Comparison of ENCODE assay signal across 15 cellular contexts in the genomic region with DNA sequence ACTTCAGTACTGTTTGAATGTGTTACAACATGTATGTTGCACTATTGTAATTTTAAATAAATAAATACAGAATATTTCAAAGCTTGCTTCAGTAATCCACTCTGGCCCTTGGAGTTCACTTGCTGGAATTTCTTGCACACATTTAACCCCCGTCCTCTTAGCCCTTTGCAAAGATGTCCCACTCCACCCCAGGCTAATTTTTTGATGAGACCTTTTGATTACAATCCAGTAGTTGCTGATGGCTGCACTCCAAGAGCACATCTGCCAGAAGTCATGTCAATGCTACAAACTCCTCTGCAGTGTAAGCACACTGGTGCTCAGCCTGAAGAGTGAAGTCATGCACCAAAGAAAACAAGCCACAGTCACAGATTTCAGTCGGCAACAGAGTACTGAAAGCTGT. TPM values are rescaled to one million over a fixed set of nuclear protein-coding genes. Genes with fewer than 3 reads are reported as not detected.
"Had no signal": no experiment of that assay in that cellular context is flagged by ENCODE, and none has a peak within 500 bp of the region (broad histone marks: within the 10 kb centered on the region; RNA-seq: fewer than 3 reads in every experiment).

No MANE protein-coding gene starts in this region.

- H3K4me3 ChIP-seq: heart right ventricle, left ventricle myocardium inferior, ovary had no signal

- H3K27me3 ChIP-seq: heart right ventricle, ovary had no signal

- DNase-seq: activated CD4-positive, alpha-beta T cell treated with anti-CD3 and anti-CD28 coated beads for 4 hours; activated CD8-positive, alpha-beta T cell treated with anti-CD3 and anti-CD28 coated beads, Interleukin-2, amount 10 ng/mL, durations not matched to agents 7 days and 5 days; activated naive CD4-positive, alpha-beta T cell treated with Interleukin-2 at 50 U/mL for 16 hours; caudate nucleus; cortex of kidney; effector memory CD4-positive, alpha-beta T cell; heart right ventricle; kidney; left ventricle myocardium inferior; nephron progenitor cell; ovary; stimulated activated CD4-positive, alpha-beta T cell treated with anti-CD3 and anti-CD28 coated beads, Interleukin-12 subunit alpha, Interleukin-12 subunit beta, amount 100 ng/mL, for 4 hours; stimulated activated naive CD4-positive, alpha-beta T cell treated with Interleukin-2 at 50 U/mL for 16 hours; T1000; trophoblast cell had no signal

- H3K9me3 ChIP-seq: heart right ventricle, left ventricle myocardium inferior, ovary had no signal

- ATAC-seq: activated CD8-positive, alpha-beta T cell treated with anti-CD3 and anti-CD28 coated beads, Interleukin-2, amount 10 ng/mL, durations not matched to agents 7 days and 5 days; heart right ventricle had no signal

- H3K27ac ChIP-seq: heart right ventricle, left ventricle myocardium inferior, ovary had no signal

- H3K36me3 ChIP-seq: heart right ventricle, left ventricle myocardium inferior, ovary had no signal

RNA-seq across cellular contexts. Expression of gene MEGF11, which starts 35.2 kb away (rescaled TPM):
- total RNA-seq: activated CD8-positive, alpha-beta T cell treated with anti-CD3 and anti-CD28 coated beads, Interleukin-2, amount 10 ng/mL, durations not matched to agents 7 days and 5 days; heart right ventricle; left ventricle myocardium inferior had no signal
